ENCODE assay signal across 1 cellular context in the genomic region with DNA sequence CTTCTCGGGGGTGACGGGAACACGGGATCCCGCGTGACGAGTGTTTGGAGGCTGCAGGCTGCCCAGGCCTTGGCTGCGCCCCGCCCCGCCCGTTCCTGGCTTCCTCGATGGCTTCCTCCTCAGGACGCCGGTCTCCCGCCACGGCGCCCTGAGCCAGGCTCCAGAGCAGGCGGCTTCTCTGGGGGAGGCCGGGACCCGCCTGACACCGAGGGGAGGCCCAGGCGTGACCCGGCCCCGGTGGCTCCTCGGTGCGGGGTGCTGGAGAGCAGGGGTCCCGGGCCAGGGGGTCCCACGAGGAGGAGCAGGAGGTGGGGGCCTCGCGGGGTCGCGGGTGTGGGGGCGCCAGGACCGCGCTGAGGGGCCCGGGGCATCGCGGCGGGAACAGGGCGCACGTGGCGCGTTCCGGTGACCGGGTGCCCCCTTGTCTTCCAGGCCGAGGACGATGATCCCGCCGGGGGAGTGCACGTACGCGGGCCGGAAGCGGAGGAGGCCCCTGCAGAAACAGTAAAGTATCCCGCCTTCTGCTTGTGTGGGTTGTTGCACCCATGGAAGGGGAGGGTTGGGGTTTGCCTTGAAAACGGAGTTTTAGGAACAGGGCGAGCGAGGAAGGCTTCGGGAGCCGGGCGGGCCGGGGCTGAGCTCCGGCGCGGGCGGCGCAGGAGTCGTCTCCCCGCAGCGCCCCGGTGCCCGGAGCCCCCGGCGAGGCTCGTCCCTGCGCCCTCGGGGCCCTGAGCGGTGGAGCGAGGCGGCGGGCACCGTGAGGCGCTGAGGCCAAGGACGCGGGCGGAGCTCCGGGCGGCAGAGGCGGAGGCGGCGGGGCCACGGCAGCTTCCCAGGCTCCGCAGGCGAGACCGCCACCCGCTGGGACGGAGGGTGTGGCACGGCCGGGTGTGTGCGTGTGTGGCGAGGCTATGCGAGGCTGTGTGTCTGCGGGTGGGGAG.
TF ChIP-seq lines count a peak whose summit lies in the region.

No MANE protein-coding gene starts in this region.

TF ChIP-seq in endothelial cell of umbilical vein, 7 proteins besides CTCF, POLR2A, EP300 and RAD21 (continued from another document):
- no peak for TF ChIP-seq FOS (IDR thresholded peaks at IDR 0.05; ENCODE audit: borderline replicate concordance, insufficient read depth, low read length)
- TF ChIP-seq GATA2 (IDR thresholded peaks at IDR 0.05; ENCODE audit: insufficient read depth, insufficient read length, low read depth, low read length): no peak
- no peak for TF ChIP-seq MYC (IDR thresholded peaks at IDR 0.05; ENCODE audit: low read depth, low read length)
- TF ChIP-seq JUN (IDR thresholded peaks at IDR 0.05; ENCODE audit: borderline replicate concordance, insufficient read depth, insufficient read length, low read depth): no peak
